8 cellular contexts compared by ENCODE assay signal in the genomic region with DNA sequence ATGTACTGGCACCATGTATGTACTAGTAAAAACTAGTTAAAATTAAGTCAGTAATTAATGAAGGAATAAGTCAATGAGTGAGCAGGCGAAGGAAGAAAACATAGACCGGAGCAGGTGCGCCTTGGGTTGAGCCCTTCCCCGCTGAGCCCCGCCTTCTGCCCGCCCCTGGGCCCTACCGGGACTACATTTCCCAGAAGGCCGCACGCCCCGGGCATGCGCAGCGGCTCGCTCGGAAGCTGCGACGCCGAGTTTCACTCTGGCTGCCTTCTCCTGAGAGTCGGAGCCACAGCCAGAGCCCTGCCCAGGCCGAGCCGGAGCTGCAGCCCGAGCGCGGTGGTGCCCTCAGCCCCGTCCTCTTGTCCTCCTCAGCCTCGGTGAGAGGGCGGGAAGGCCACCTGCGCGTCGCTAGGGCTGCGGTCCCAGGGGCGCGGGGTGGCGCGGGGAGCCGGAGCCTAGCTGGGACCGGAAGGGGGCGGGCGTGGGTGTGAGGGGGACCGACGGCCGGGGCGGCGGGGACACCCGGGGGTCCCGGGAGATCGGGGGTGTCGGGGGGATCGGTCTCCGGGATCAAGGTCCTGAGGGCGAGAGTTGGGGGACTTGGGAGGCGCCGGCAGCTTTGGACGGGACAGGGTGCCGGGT. TPM values are rescaled to one million over a fixed set of nuclear protein-coding genes. Genes with fewer than 3 reads are reported as not detected.
DNase-seq lines count a peak whose midpoint lies in the region; ATAC-seq and TF ChIP-seq lines count a peak whose summit lies in the region.
"Not testable (repeated sequence)": the region's sequence is repeated elsewhere in the genome, so short reads cannot be mapped to it uniquely, and the experiment has no call there.

A gene (plus strand): TSS at position 247 of the 639 bp plus-strand sequence. CDS start 18,801 bp downstream, outside the sequence.

- H3K27ac Mint-ChIP-seq in CD4-positive, alpha-beta T cell; activated T-helper 17 cell treated with anti-CD3 and anti-CD28 coated beads, Interleukin-2, amount 50 U/mL, for 72 hours; mesothelial cell of epicardium: not testable (repeated sequence)

- POLR2A ChIA-PET in CD4-positive, alpha-beta T cell (lab: Charles Lee) = not testable (repeated sequence)

- not testable (repeated sequence) for H3K27me3 Mint-ChIP-seq in CD4-positive, alpha-beta T cell; activated T-helper 17 cell treated with anti-CD3 and anti-CD28 coated beads, Interleukin-2, amount 50 U/mL, for 72 hours; mesothelial cell of epicardium (ENCODE audit: low read depth)

- peak; percentile 97 for ATAC-seq in CD4-positive, alpha-beta T cell (ENCODE audit: poor library complexity)
- ATAC-seq in GM19468 (IDR thresholded peaks at IDR 0.05; ENCODE audit: extremely low read depth, unreplicated experiment) = peak; percentile 96
- ATAC-seq in HG03097 (IDR thresholded peaks at IDR 0.05; ENCODE audit: low FRiP score, unreplicated experiment) = peak; percentile 97
- ATAC-seq in RWPE2 (ENCODE audit: low read depth) = peak; percentile 93
- peak; percentile 99 for ATAC-seq in activated T-helper 17 cell treated with anti-CD3 and anti-CD28 coated beads, Interleukin-2, amount 50 U/mL, for 72 hours (replicated peaks)

- not testable (repeated sequence) for H3K27me3 ChIP-seq in CD4-positive, alpha-beta T cell (ENCODE audit: control insufficient read depth, insufficient read depth, low read length); RWPE2 (ENCODE audit: insufficient read depth, poor library complexity, severe bottlenecking); esophagus (ENCODE audit: control insufficient read depth in 1 of 2, insufficient read depth in 2 of 2, low read length in 2 of 2)

- H3K4me3 ChIP-seq in RWPE2 (ENCODE audit: severe bottlenecking) = not testable (repeated sequence)
- H3K4me3 ChIP-seq in esophagus (ENCODE audit: low read depth in 1 of 2, low read length in 2 of 2) = peak within 1 kb of the TSS; percentile 44 to 54

- peak within 1 kb of the TSS; percentile 54 for H3K4me3 Mint-ChIP-seq in CD4-positive, alpha-beta T cell
- H3K4me3 Mint-ChIP-seq in activated T-helper 17 cell treated with anti-CD3 and anti-CD28 coated beads, Interleukin-2, amount 50 U/mL, for 72 hours = not testable (repeated sequence)
- H3K4me3 Mint-ChIP-seq in mesothelial cell of epicardium = peak within 1 kb of the TSS; percentile 48

- H3K9me3 ChIP-seq in CD4-positive, alpha-beta T cell (ENCODE audit: control insufficient read depth, low read length); RWPE2 (ENCODE audit: severe bottlenecking); esophagus (ENCODE audit: control insufficient read depth in 2 of 2, insufficient read depth in 1 of 2, low read depth in 1 of 2, low read length in 1 of 2): not testable (repeated sequence)

- not testable (repeated sequence) for TF ChIP-seq CTCF in CD4-positive, alpha-beta T cell (IDR thresholded peaks at IDR 0.05); RWPE2 (IDR thresholded peaks at IDR 0.05; ENCODE audit: poor library complexity, severe bottlenecking); mesothelial cell of epicardium (IDR thresholded peaks at IDR 0.05; ENCODE audit: unreplicated experiment)

- H3K9me3 Mint-ChIP-seq in CD4-positive, alpha-beta T cell; activated T-helper 17 cell treated with anti-CD3 and anti-CD28 coated beads, Interleukin-2, amount 50 U/mL, for 72 hours; mesothelial cell of epicardium: not testable (repeated sequence)

- not testable (repeated sequence) for H3K36me3 Mint-ChIP-seq in CD4-positive, alpha-beta T cell (ENCODE audit: low read depth); activated T-helper 17 cell treated with anti-CD3 and anti-CD28 coated beads, Interleukin-2, amount 50 U/mL, for 72 hours (ENCODE audit: low read depth); mesothelial cell of epicardium

- peak in 9 of 10 experiments; percentile 30 to 58 (median 43) for DNase-seq in CD4-positive, alpha-beta T cell
- not testable (repeated sequence) for DNase-seq in RWPE2 (ENCODE audit: low spot score)
- DNase-seq in mesothelial cell of epicardium (ENCODE audit: low spot score in 2 of 2, unreplicated experiment in 2 of 2) = peak in 1 of 2 experiments; percentile 55
- peak in 2 of 3 experiments; percentile 29 to 36 for DNase-seq in stimulated activated CD4-positive, alpha-beta T cell treated with anti-CD3 and anti-CD28 coated beads, TNF-alpha, amount 100 ng/mL, for 4 hours (ENCODE audit: low read depth in 3 of 3)

- 2% methylated on average over 15 to 21 of the region's 54 CpGs for WGBS in esophagus, 2 donors

- H3K27ac ChIP-seq in CD4-positive, alpha-beta T cell (ENCODE audit: low read depth, low read length); RWPE2 (ENCODE audit: poor library complexity, severe bottlenecking): not testable (repeated sequence)
- peak within 1 kb of the TSS; percentile 59 to 82 for H3K27ac ChIP-seq in esophagus (ENCODE audit: low read depth in 2 of 2, low read length in 1 of 2)

- H3K36me3 ChIP-seq in RWPE2 (ENCODE audit: low read depth); esophagus (ENCODE audit: control insufficient read depth in 2 of 2, insufficient read depth in 2 of 2, low read length in 1 of 2): not testable (repeated sequence)

- CTCF ChIA-PET in CD4-positive, alpha-beta T cell (lab: Charles Lee) = not testable (repeated sequence)

- intact Hi-C loops in CD4-positive, alpha-beta T cell (cut with DNase I, micrococcal nuclease) = not testable (repeated sequence)

- not testable (repeated sequence) for H3K4me1 Mint-ChIP-seq in CD4-positive, alpha-beta T cell (ENCODE audit: low read depth); activated T-helper 17 cell treated with anti-CD3 and anti-CD28 coated beads, Interleukin-2, amount 50 U/mL, for 72 hours; mesothelial cell of epicardium

- not testable (repeated sequence) for H3K4me1 ChIP-seq in RWPE2 (ENCODE audit: insufficient read depth, poor library complexity, severe bottlenecking); esophagus (ENCODE audit: control insufficient read depth in 2 of 2, insufficient read depth in 2 of 2, low read length in 1 of 2)

RNA-seq across cellular contexts. Expression of the gene that starts here (rescaled TPM):
- 10 to 100 TPM; 18.2 to 19.2 TPM for total RNA-seq in CD4-positive, alpha-beta T cell
- 10 to 100 TPM; 26.4 to 32.6 TPM for total RNA-seq in activated T-helper 17 cell treated with anti-CD3 and anti-CD28 coated beads, Interleukin-2, amount 50 U/mL, for 72 hours
- polyA plus RNA-seq in esophagus = 100 to 1,000 TPM in 1 of 2 donors, 10 to 100 TPM in 1; 46.2 to 171 TPM
- total RNA-seq in mesothelial cell of epicardium = 18.9 to 24.6 TPM (median 23.4 TPM) in 3 replicates
